Comparison of ENCODE assay signal across 1 cellular context in genomic region chr1:168348146-168348709, GRCh38.
TF ChIP-seq lines count a peak whose summit lies in the region.

No MANE protein-coding gene starts in this region.

TF ChIP-seq in K562, 482 proteins besides CTCF, POLR2A, EP300 and RAD21 (continued from another document and continues in another):
- TF ChIP-seq MYC (IDR thresholded peaks at IDR 0.05; ENCODE audit: low read depth, low read length) = no peak
- TF ChIP-seq MYC (CRISPR knock-in tag; IDR thresholded peaks at IDR 0.05; ENCODE audit: borderline replicate concordance, low read depth) = no peak
- no peak for TF ChIP-seq EWSR1 (IDR thresholded peaks at IDR 0.05; ENCODE audit: borderline replicate concordance, low read depth, partially characterized antibody)
- TF ChIP-seq NFIC (IDR thresholded peaks at IDR 0.05) = 0 out of 2 replicates have a peak, but pooled peaks have one; percentile 5
- TF ChIP-seq ZNF41 (CRISPR knock-in tag; conservative IDR thresholded peaks at IDR 0.05) = no peak
- TF ChIP-seq ETV6 (IDR thresholded peaks at IDR 0.05; ENCODE audit: borderline replicate concordance in 1 of 2, low read depth in 2 of 2, low read length in 1 of 2) = no peak
- TF ChIP-seq ETV6 (CRISPR knock-in tag; IDR thresholded peaks at IDR 0.05; ENCODE audit: borderline replicate concordance) = no peak
- peak; percentile 26; the same call in 1 of the 2 replicates for TF ChIP-seq EP400 (IDR thresholded peaks at IDR 0.05)
- TF ChIP-seq SREBF2 (CRISPR knock-in tag; IDR thresholded peaks at IDR 0.05) = no peak
- no peak for TF ChIP-seq MECOM (CRISPR knock-in tag; IDR thresholded peaks at IDR 0.05)
- no peak for TF ChIP-seq MTA1 (IDR thresholded peaks at IDR 0.05; ENCODE audit: borderline replicate concordance)
- TF ChIP-seq MCM7 (IDR thresholded peaks at IDR 0.05) = peak in 1 of 2 experiments; percentile 71; a peak in 1 of 4 replicates
- TF ChIP-seq ZEB2 (IDR thresholded peaks at IDR 0.05) = peak; percentile 38; the same call in 1 of the 2 replicates
- TF ChIP-seq ZNF124 (CRISPR knock-in tag; IDR thresholded peaks at IDR 0.05) = no peak
- TF ChIP-seq LARP7 (IDR thresholded peaks at IDR 0.05) = peak; percentile 88; the same call in 1 of the 2 replicates
- peak; percentile 5; the same call in 1 of the 2 replicates for TF ChIP-seq HINFP (tag; conservative IDR thresholded peaks at IDR 0.05; ENCODE audit: low read depth)
- TF ChIP-seq ZNF431 (CRISPR knock-in tag; IDR thresholded peaks at IDR 0.05) = no peak
- TF ChIP-seq NEUROD1 (IDR thresholded peaks at IDR 0.05; ENCODE audit: borderline replicate concordance, low read depth, low read length, partially characterized antibody) = no peak
- TF ChIP-seq ZNF239 (CRISPR knock-in tag; IDR thresholded peaks at IDR 0.05) = no peak
- TF ChIP-seq PTRF (tag; IDR thresholded peaks at IDR 0.05) = no peak
- TF ChIP-seq HLTF (IDR thresholded peaks at IDR 0.05) = peak; percentile 72; the same call in 1 of the 2 replicates
- TF ChIP-seq MLLT1 (IDR thresholded peaks at IDR 0.05) = peak; percentile 42 to 60; a peak in 3 of 4 replicates
- peak; percentile 48 for TF ChIP-seq TAF9B (IDR thresholded peaks at IDR 0.05; ENCODE audit: partially characterized antibody)
- no peak for TF ChIP-seq GATAD2A (IDR thresholded peaks at IDR 0.05)
- TF ChIP-seq ZBTB5 (IDR thresholded peaks at IDR 0.05) = peak; percentile 57; the same call in 1 of the 2 replicates
- no peak for TF ChIP-seq ZNF143 (CRISPR knock-in tag; IDR thresholded peaks at IDR 0.05)
- no peak for TF ChIP-seq FOXA3 (CRISPR knock-in tag; conservative IDR thresholded peaks at IDR 0.05 in 1 of 2, IDR thresholded peaks at IDR 0.05 in 1 of 2)
- no peak for TF ChIP-seq NR4A1 (CRISPR knock-in tag; IDR thresholded peaks at IDR 0.05)
- TF ChIP-seq NR4A1 (tag; IDR thresholded peaks at IDR 0.05) = no peak
- TF ChIP-seq PKNOX1 (IDR thresholded peaks at IDR 0.05) = peak; percentile 55
- 0 out of 2 replicates have a peak, but pooled peaks have one; percentile 33 for TF ChIP-seq HDGF (IDR thresholded peaks at IDR 0.05)
- peak; percentile 62; the same call in 1 of the 2 replicates for TF ChIP-seq NKRF (IDR thresholded peaks at IDR 0.05; ENCODE audit: borderline replicate concordance)
- no peak for TF ChIP-seq ZNF175 (CRISPR knock-in tag; IDR thresholded peaks at IDR 0.05; ENCODE audit: low read depth)
- TF ChIP-seq FOXO4 (CRISPR knock-in tag; IDR thresholded peaks at IDR 0.05) = no peak
- peak; percentile 84; the same call in 1 of the 2 replicates for TF ChIP-seq TRIM25 (IDR thresholded peaks at IDR 0.05; ENCODE audit: borderline replicate concordance)
- TF ChIP-seq TSHZ1 (CRISPR knock-in tag; IDR thresholded peaks at IDR 0.05) = no peak
- 0 out of 2 replicates have a peak, but pooled peaks have one; percentile 25 for TF ChIP-seq CREB3 (tag; conservative IDR thresholded peaks at IDR 0.05; ENCODE audit: low read depth)
- 0 out of 2 replicates have a peak, but pooled peaks have one; percentile 44 for TF ChIP-seq ZBTB2 (IDR thresholded peaks at IDR 0.05)
- no peak for TF ChIP-seq RFX1 (IDR thresholded peaks at IDR 0.05)
- TF ChIP-seq ZNF551 (CRISPR knock-in tag; IDR thresholded peaks at IDR 0.05) = no peak
- TF ChIP-seq ADNP (tag; IDR thresholded peaks at IDR 0.05) = no peak
